In the genomic region with DNA sequence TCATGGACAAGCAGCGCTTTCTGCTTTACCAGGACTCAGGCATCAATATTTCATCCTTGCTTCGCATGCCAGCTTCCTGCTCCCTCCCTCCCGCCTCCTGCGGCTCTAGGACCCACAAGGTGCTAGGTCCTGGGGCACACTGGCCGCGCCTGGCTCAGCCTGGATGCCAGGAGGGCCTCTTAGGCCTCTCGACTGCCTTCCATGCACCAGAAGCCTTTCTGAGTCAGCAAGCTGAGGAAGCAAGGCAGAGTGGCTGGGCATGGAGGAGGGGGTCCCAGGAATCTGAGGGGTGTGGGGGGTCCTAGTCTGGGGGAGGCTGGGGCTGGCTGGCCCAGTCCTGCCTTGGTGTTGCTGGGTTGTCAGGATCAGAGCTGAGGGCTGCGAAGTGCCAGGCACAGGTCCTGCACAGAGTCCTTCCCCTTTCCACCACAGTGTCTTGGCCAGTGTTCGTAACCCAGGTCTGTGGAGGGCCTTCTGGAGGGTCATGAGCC, we compare ENCODE assay signal across 1 cellular context.
TF ChIP-seq lines count a peak whose summit lies in the region.

No MANE protein-coding gene starts in this region.

TF ChIP-seq in GM23338, 12 proteins besides CTCF, POLR2A, EP300 and RAD21 (continued from another document):
- TF ChIP-seq, protein P1, sequence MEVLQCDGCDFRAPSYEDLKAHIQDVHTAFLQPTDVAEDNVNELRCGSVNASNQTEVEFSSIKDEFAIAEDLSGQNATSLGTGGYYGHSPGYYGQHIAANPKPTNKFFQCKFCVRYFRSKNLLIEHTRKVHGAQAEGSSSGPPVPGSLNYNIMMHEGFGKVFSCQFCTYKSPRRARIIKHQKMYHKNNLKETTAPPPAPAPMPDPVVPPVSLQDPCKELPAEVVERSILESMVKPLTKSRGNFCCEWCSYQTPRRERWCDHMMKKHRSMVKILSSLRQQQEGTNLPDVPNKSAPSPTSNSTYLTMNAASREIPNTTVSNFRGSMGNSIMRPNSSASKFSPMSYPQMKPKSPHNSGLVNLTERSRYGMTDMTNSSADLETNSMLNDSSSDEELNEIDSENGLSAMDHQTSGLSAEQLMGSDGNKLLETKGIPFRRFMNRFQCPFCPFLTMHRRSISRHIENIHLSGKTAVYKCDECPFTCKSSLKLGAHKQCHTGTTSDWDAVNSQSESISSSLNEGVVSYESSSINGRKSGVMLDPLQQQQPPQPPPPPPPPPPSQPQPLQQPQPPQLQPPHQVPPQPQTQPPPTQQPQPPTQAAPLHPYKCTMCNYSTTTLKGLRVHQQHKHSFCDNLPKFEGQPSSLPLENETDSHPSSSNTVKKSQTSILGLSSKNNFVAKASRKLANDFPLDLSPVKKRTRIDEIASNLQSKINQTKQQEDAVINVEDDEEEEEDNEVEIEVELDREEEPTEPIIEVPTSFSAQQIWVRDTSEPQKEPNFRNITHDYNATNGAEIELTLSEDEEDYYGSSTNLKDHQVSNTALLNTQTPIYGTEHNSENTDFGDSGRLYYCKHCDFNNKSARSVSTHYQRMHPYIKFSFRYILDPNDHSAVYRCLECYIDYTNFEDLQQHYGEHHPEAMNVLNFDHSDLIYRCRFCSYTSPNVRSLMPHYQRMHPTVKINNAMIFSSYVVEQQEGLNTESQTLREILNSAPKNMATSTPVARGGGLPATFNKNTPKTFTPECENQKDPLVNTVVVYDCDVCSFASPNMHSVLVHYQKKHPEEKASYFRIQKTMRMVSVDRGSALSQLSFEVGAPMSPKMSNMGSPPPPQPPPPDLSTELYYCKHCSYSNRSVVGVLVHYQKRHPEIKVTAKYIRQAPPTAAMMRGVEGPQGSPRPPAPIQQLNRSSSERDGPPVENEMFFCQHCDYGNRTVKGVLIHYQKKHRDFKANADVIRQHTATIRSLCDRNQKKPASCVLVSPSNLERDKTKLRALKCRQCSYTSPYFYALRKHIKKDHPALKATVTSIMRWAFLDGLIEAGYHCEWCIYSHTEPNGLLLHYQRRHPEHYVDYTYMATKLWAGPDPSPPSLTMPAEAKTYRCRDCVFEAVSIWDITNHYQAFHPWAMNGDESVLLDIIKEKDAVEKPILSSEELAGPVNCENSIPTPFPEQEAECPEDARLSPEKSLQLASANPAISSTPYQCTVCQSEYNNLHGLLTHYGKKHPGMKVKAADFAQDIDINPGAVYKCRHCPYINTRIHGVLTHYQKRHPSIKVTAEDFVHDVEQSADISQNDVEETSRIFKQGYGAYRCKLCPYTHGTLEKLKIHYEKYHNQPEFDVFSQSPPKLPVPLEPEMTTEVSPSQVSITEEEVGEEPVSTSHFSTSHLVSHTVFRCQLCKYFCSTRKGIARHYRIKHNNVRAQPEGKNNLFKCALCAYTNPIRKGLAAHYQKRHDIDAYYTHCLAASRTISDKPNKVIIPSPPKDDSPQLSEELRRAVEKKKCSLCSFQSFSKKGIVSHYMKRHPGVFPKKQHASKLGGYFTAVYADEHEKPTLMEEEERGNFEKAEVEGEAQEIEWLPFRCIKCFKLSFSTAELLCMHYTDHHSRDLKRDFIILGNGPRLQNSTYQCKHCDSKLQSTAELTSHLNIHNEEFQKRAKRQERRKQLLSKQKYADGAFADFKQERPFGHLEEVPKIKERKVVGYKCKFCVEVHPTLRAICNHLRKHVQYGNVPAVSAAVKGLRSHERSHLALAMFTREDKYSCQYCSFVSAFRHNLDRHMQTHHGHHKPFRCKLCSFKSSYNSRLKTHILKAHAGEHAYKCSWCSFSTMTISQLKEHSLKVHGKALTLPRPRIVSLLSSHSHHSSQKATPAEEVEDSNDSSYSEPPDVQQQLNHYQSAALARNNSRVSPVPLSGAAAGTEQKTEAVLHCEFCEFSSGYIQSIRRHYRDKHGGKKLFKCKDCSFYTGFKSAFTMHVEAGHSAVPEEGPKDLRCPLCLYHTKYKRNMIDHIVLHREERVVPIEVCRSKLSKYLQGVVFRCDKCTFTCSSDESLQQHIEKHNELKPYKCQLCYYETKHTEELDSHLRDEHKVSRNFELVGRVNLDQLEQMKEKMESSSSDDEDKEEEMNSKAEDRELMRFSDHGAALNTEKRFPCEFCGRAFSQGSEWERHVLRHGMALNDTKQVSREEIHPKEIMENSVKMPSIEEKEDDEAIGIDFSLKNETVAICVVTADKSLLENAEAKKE (CRISPR knock-in tag; IDR thresholded peaks at IDR 0.05) = no peak
- TF ChIP-seq CREB1 (CRISPR knock-in tag; IDR thresholded peaks at IDR 0.05; ENCODE audit: low read depth) = no peak
- no peak for TF ChIP-seq ZNF331 (CRISPR knock-in tag; IDR thresholded peaks at IDR 0.05; ENCODE audit: low read depth)
